Comparison of ENCODE assay signal across 16 cellular contexts in genomic region chr21:36576441-36576840, GRCh38.
DNase-seq lines count a peak whose midpoint lies in the region; ATAC-seq, FAIRE-seq and TF ChIP-seq lines count a peak whose summit lies in the region.
"Had no signal": no experiment of that assay in that cellular context is flagged by ENCODE, and none has a peak within 500 bp of the region (broad histone marks: within the 10 kb centered on the region; RNA-seq: fewer than 3 reads in every experiment).

No MANE protein-coding gene starts in this region.

- H3K27ac ChIP-seq in small intestine (ENCODE audit: low read depth in 1 of 2, low read length in 1 of 2) (no peak overlapping the region), foreskin keratinocyte (no peak overlapping the region)
- H3K27ac ChIP-seq: C4-2B, GM23248 had no signal

- no peak for ATAC-seq in stimulated activated naive CD8-positive, alpha-beta T cell treated with anti-CD3 and anti-CD28 coated beads, Interleukin-15, amount 100 ng/mL, for 72 hours
- ATAC-seq in stimulated activated naive CD8-positive, alpha-beta T cell treated with anti-CD3 and anti-CD28 coated beads, Interleukin-15, Interleukin-2, amounts not matched to agents 100 U/mL and 50 U/mL, for 24 hours, result no peak
- ATAC-seq in GM18498 (IDR thresholded peaks at IDR 0.05; ENCODE audit: unreplicated experiment) (no peak), foreskin keratinocyte (no peak)
- ATAC-seq: GM12878, HCT116 had no signal

- H3K4me1 Mint-ChIP-seq in stimulated activated naive CD8-positive, alpha-beta T cell treated with anti-CD3 and anti-CD28 coated beads, Interleukin-15, amount 100 ng/mL, for 72 hours, result peaks cover 16% of the 10 kb centered on the region

- no peak for FAIRE-seq in small intestine (lab: Jason Lieb, UNC)
- FAIRE-seq: A204.1, GM12878, H54 had no signal

- WGBS in small intestine, 3 donors, result 79 to 89% (median 80%) methylated on average over 9 of the region's 9 CpGs

- peaks cover 0 to 2% of the 10 kb centered on the region in 2 donors for H3K27me3 ChIP-seq in small intestine (ENCODE audit: control insufficient read depth in 2 of 2, insufficient read depth in 2 of 2, low read length in 2 of 2)
- peaks cover 30% of the 10 kb centered on the region for H3K27me3 ChIP-seq in foreskin keratinocyte

- H3K4me1 ChIP-seq in small intestine (ENCODE audit: control insufficient read depth in 2 of 2, insufficient read depth in 1 of 2, low read depth in 1 of 2, low read length in 1 of 2) (no peaks in the 10 kb centered on the region), foreskin keratinocyte (no peaks in the 10 kb centered on the region)
- H3K4me1 ChIP-seq: BE2C had no signal

- no peak for TF ChIP-seq CTCF in foreskin keratinocyte (conservative IDR thresholded peaks at IDR 0.05)

- no peaks in the 10 kb centered on the region for H3K9me3 Mint-ChIP-seq in stimulated activated naive CD8-positive, alpha-beta T cell treated with anti-CD3 and anti-CD28 coated beads, Interleukin-15, amount 100 ng/mL, for 72 hours
- H3K9me3 Mint-ChIP-seq: CD4-positive, alpha-beta memory T cell had no signal

- H3K27ac Mint-ChIP-seq in stimulated activated naive CD8-positive, alpha-beta T cell treated with anti-CD3 and anti-CD28 coated beads, Interleukin-15, amount 100 ng/mL, for 72 hours, result peak overlapping the region; percentile 57 to 59

- peaks cover 5% of the 10 kb centered on the region for H3K27me3 Mint-ChIP-seq in stimulated activated naive CD8-positive, alpha-beta T cell treated with anti-CD3 and anti-CD28 coated beads, Interleukin-15, amount 100 ng/mL, for 72 hours

- no peaks in the 10 kb centered on the region for H3K9me3 ChIP-seq in small intestine (ENCODE audit: control insufficient read depth, low read depth)
- H3K9me3 ChIP-seq: BE2C had no signal

- H3K4me3 ChIP-seq in small intestine (ENCODE audit: low read depth in 1 of 2, low read length in 2 of 2), result no peak overlapping the region
- H3K4me3 ChIP-seq: GM12878, GM23248 had no signal

- no peaks in the 10 kb centered on the region for H3K36me3 ChIP-seq in small intestine (ENCODE audit: control insufficient read depth in 2 of 2, insufficient read depth in 2 of 2, low read length in 2 of 2)
- H3K36me3 ChIP-seq: BE2C had no signal

- no peak overlapping the region for H3K4me3 Mint-ChIP-seq in stimulated activated naive CD8-positive, alpha-beta T cell treated with anti-CD3 and anti-CD28 coated beads, Interleukin-15, amount 100 ng/mL, for 72 hours
- H3K4me3 Mint-ChIP-seq: CD4-positive, alpha-beta memory T cell had no signal

- no peak for DNase-seq in stimulated activated naive CD8-positive, alpha-beta T cell treated with anti-CD3 and anti-CD28 coated beads, Interleukin-15, amount 100 ng/mL, for 72 hours
- no peak for DNase-seq in stimulated activated naive CD8-positive, alpha-beta T cell treated with anti-CD3 and anti-CD28 coated beads, Interleukin-15, Interleukin-2, amounts not matched to agents 100 U/mL and 50 U/mL, for 24 hours
- DNase-seq in inferior parietal cortex (ENCODE audit: extremely low spot score), result peak; percentile 4
- DNase-seq in pons (ENCODE audit: low spot score), result peak; percentile 63
- no peak for DNase-seq in small intestine
- no peak for DNase-seq in foreskin keratinocyte
- DNase-seq: BE2C; CD4-positive, alpha-beta memory T cell; DMS79; GM23248 had no signal

Comparison
In these comparisons a context has a peak if more than half of its experiments do, and no peak if none do; other contexts are left out.
1. DNase-seq: peak in inferior parietal cortex (single experiment) and pons (single experiment); none in stimulated activated naive CD8-positive, alpha-beta T cell treated with anti-CD3 and anti-CD28 coated beads, Interleukin-15, amount 100 ng/mL, for 72 hours (0 of 2), stimulated activated naive CD8-positive, alpha-beta T cell treated with anti-CD3 and anti-CD28 coated beads, Interleukin-15, Interleukin-2, amounts not matched to agents 100 U/mL and 50 U/mL, for 24 hours (single experiment), small intestine (single experiment) and foreskin keratinocyte (0 of 2).